ENCODE assay signal across 10 cellular contexts in genomic region chr19:47419037-47419783, GRCh38. TPM values are rescaled to one million over a fixed set of nuclear protein-coding genes. Genes with fewer than 3 reads are reported as not detected.
A peak's percentile ranks its signal among the peaks of the same experiment; 100 is the strongest.
DNase-seq lines count a peak whose midpoint lies in the region; ATAC-seq and TF ChIP-seq lines count a peak whose summit lies in the region.
"Had no signal": no experiment of that assay in that cellular context is flagged by ENCODE, and none has a peak within 500 bp of the region (broad histone marks: within the 10 kb centered on the region; RNA-seq: fewer than 3 reads in every experiment).

Gene MEIS3, minus strand, starts transcription at chr19:47419527. Its CDS starts 446 bp downstream, at chr19:47419081.

- peaks cover 16% of the 10 kb centered on the region for H3K4me1 ChIP-seq in hepatocyte (ENCODE audit: insufficient read depth)

- peaks cover 70% of the 10 kb centered on the region for H3K27me3 ChIP-seq in hepatocyte

- peak; percentile 56 for DNase-seq in DMS 273 (lab: John Stamatoyannopoulos, UW; ENCODE audit: unreplicated experiment)
- no peak for DNase-seq in DMS 273 treated with DMSO at 0.1 percent for 48 hours (lab: John Stamatoyannopoulos, UW)
- DNase-seq in T-helper 17 cell: no peak
- DNase-seq in hepatocyte (ENCODE audit: low spot score): no peak
- no peak for DNase-seq in stimulated activated effector memory CD8-positive, alpha-beta T cell treated with anti-CD3 and anti-CD28 coated beads, Interleukin-12 subunit alpha, Interleukin-12 subunit beta, amount 100 ng/mL, for 72 hours (ENCODE audit: low spot score in 2 of 2)
- no peak for DNase-seq in NCI-H2171 (lab: John Stamatoyannopoulos, UW)
- no peak for DNase-seq in kidney tubule cell (ENCODE audit: low spot score)
- DNase-seq in medulla oblongata (ENCODE audit: extremely low spot score): no peak

- H3K27me3 Mint-ChIP-seq in T-helper 17 cell: peaks cover 75% of the 10 kb centered on the region

- no peak within 1 kb of the TSS for H2AFZ ChIP-seq in hepatocyte

- H4K20me1 ChIP-seq in hepatocyte (ENCODE audit: insufficient read depth, poor library complexity, severe bottlenecking): peaks cover 2% of the 10 kb centered on the region

- WGBS in hepatocyte (ENCODE audit: low lambda C conversion rate, missing lambda C conversion rate): 4% methylated on average over 4 of the region's 69 CpGs

- H3K9me3 Mint-ChIP-seq in stimulated activated effector memory CD8-positive, alpha-beta T cell treated with anti-CD3 and anti-CD28 coated beads, Interleukin-12 subunit alpha, Interleukin-12 subunit beta, amount 100 ng/mL, for 72 hours: no peaks in the 10 kb centered on the region
- H3K9me3 Mint-ChIP-seq: stimulated activated naive CD8-positive, alpha-beta T cell treated with anti-CD3 and anti-CD28 coated beads, Interleukin-15, Interleukin-2, amounts not matched to agents 100 ng/mL and 50 ng/mL, for 24 hours had no signal

- peak within 1 kb of the TSS; percentile 19 for H3K27ac Mint-ChIP-seq in T-helper 17 cell
- no peak within 1 kb of the TSS for H3K27ac Mint-ChIP-seq in stimulated activated effector memory CD8-positive, alpha-beta T cell treated with anti-CD3 and anti-CD28 coated beads, Interleukin-12 subunit alpha, Interleukin-12 subunit beta, amount 100 ng/mL, for 72 hours
- H3K27ac Mint-ChIP-seq: stimulated activated naive CD8-positive, alpha-beta T cell treated with anti-CD3 and anti-CD28 coated beads, Interleukin-15, Interleukin-2, amounts not matched to agents 100 ng/mL and 50 ng/mL, for 24 hours had no signal

- peaks cover 49% of the 10 kb centered on the region for H3K4me1 Mint-ChIP-seq in T-helper 17 cell
- H3K4me1 Mint-ChIP-seq in stimulated activated effector memory CD8-positive, alpha-beta T cell treated with anti-CD3 and anti-CD28 coated beads, Interleukin-12 subunit alpha, Interleukin-12 subunit beta, amount 100 ng/mL, for 72 hours: peaks cover 56% of the 10 kb centered on the region

- H3K4me2 ChIP-seq in hepatocyte: peak within 1 kb of the TSS; percentile 83

- peak within 1 kb of the TSS; percentile 55 for H3K4me3 ChIP-seq in hepatocyte

- H3K9me3 ChIP-seq in T-helper 17 cell (ENCODE audit: control insufficient read depth, low read length, poor library complexity, severe bottlenecking) (no peaks in the 10 kb centered on the region), hepatocyte (ENCODE audit: low read depth) (no peaks in the 10 kb centered on the region)

- no peak for TF ChIP-seq CTCF in hepatocyte (IDR thresholded peaks at IDR 0.05; ENCODE audit: poor library complexity)

- peak within 1 kb of the TSS; percentile 83 for H3K4me3 Mint-ChIP-seq in T-helper 17 cell
- H3K4me3 Mint-ChIP-seq in stimulated activated effector memory CD8-positive, alpha-beta T cell treated with anti-CD3 and anti-CD28 coated beads, Interleukin-12 subunit alpha, Interleukin-12 subunit beta, amount 100 ng/mL, for 72 hours: peak within 1 kb of the TSS; percentile 48

- H3K79me2 ChIP-seq in hepatocyte: no peaks in the 10 kb centered on the region

- H3K36me3 ChIP-seq in hepatocyte (replicated peaks; ENCODE audit: insufficient read depth, low read depth): no peaks in the 10 kb centered on the region

- H3K9me2 ChIP-seq in hepatocyte (replicated peaks; ENCODE audit: insufficient read depth): no peaks in the 10 kb centered on the region

- no peak for ATAC-seq in T-helper 17 cell
- ATAC-seq in stimulated activated effector memory CD8-positive, alpha-beta T cell treated with anti-CD3 and anti-CD28 coated beads, Interleukin-12 subunit alpha, Interleukin-12 subunit beta, amount 100 ng/mL, for 72 hours: no peak

- peaks cover 23% of the 10 kb centered on the region for H3K36me3 Mint-ChIP-seq in T-helper 17 cell (ENCODE audit: low read depth)
- H3K36me3 Mint-ChIP-seq in stimulated activated effector memory CD8-positive, alpha-beta T cell treated with anti-CD3 and anti-CD28 coated beads, Interleukin-12 subunit alpha, Interleukin-12 subunit beta, amount 100 ng/mL, for 72 hours: peaks cover 2% of the 10 kb centered on the region

- no peak within 1 kb of the TSS for H3K27ac ChIP-seq in hepatocyte
- H3K27ac ChIP-seq: 22Rv1 had no signal

RNA-seq across cellular contexts. Expression of gene MEIS3, which starts in this region (rescaled TPM):
- total RNA-seq in T-helper 17 cell: under 1 TPM in 1 of 2 donors, not detected in 1; 0.34 TPM
- total RNA-seq in hepatocyte: 18.4 and 21.2 TPM in 2 replicates
- polyA plus RNA-seq in hepatocyte: 40.6 and 47.0 TPM in 2 replicates

Comparison
In these comparisons a context has a peak if more than half of its experiments do, and no peak if none do; other contexts are left out.
1. RNA of gene MEIS3 (total RNA-seq): 18.4 to 21.2 TPM in hepatocyte; 0.34 TPM in T-helper 17 cell; every median in the first group is over 10 times any median in the second.